In the genomic region with DNA sequence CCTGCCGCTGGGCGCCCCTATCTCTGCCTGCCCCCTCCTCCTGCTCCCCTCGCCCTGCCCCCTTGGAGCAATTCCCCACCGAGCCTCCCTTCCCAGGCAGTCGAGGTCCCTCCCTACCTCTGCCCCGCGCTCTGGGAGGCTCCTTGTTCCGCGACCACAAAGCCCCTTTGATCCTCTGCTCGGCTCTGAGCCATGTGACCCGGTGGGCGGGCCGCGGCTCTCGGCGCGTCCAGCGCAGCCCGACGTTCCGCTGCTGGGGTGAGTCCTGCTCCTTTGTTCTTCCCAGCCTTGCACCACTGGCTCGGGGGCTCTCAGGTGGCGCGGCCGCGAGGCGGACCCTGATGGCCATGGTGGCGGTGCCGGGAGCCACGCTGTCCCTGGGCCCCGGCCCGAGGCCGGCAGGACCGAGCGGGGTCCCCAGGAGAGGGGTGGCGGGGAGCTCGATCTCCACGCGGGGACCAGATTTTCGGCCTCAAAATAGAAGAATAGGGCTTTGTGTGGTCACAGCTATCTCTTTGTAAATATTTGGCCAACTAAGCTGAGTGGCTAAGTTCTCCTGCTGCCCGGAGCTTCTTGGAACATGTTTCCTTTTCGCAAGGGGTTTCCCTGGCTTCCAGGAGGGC, we compare ENCODE assay signal across 8 cellular contexts.
DNase-seq lines count a peak whose midpoint lies in the region; ATAC-seq and TF ChIP-seq lines count a peak whose summit lies in the region.

No MANE protein-coding gene starts in this region.

- H3K27me3 Mint-ChIP-seq in H9 (ENCODE audit: low read depth) = no peaks in the 10 kb centered on the region; the same call in 1 of the 2 replicates

- H2BK120ac ChIP-seq in H9 (ENCODE audit: low read depth, low read length, poor library complexity, severe bottlenecking) = no peak overlapping the region

- no peak overlapping the region for H2BK15ac ChIP-seq in H9 (ENCODE audit: low read depth, low read length)

- H3K79me2 ChIP-seq in H9 (ENCODE audit: insufficient read depth, low read length) (peaks cover 10% of the 10 kb centered on the region; the same call in 1 of the 2 replicates), OCI-LY3 (ENCODE audit: low read length) (peaks cover 17% of the 10 kb centered on the region)

- H3T11ph ChIP-seq in H9 (ENCODE audit: low read length) = no peak overlapping the region

- H2AK5ac ChIP-seq in H9 (ENCODE audit: insufficient read length, low read length) = no peak overlapping the region

- no peak overlapping the region for H3K56ac ChIP-seq in H9 (ENCODE audit: insufficient read length, low read depth, low read length)

- H3K4me3 Mint-ChIP-seq in H9 = peak overlapping the region; percentile 85 to 91

- no peaks in the 10 kb centered on the region for H3K9me3 Mint-ChIP-seq in H9

- H3K18ac ChIP-seq in H9 (ENCODE audit: insufficient read length, low read depth, low read length) = peak overlapping the region; percentile 64

- no peak for TF ChIP-seq CTCF in C4-2B (conservative IDR thresholded peaks at IDR 0.05)
- no peak for TF ChIP-seq CTCF in H9 (conservative IDR thresholded peaks at IDR 0.05)
- TF ChIP-seq CTCF in OCI-LY3 (IDR thresholded peaks at IDR 0.05; ENCODE audit: low read depth, low read length) = no peak

- H2BK20ac ChIP-seq in H9 (ENCODE audit: low read depth, low read length, poor library complexity, severe bottlenecking) = no peak overlapping the region

- peaks cover 18% of the 10 kb centered on the region for H3K23me2 ChIP-seq in H9 (ENCODE audit: insufficient read length, low read depth, low read length, poor library complexity, severe bottlenecking)

- H3K27ac Mint-ChIP-seq in H9 = peak overlapping the region; percentile 90 to 96 (median 91); a peak in 5 of 7 replicates

- peaks cover 3% of the 10 kb centered on the region for H4K20me1 ChIP-seq in H9 (ENCODE audit: control insufficient read depth, insufficient read depth, insufficient read length)
- H4K20me1 ChIP-seq in OCI-LY3 (ENCODE audit: insufficient read depth, low read length) = peaks cover 3% of the 10 kb centered on the region; the same call in 1 of the 2 replicates

- WGBS in H9 (ENCODE audit: extremely low coverage, insufficient read length, low lambda C conversion rate) = no CpG with 5 or more reads among the region's 42 CpGs

- H4K5ac ChIP-seq in H9 (ENCODE audit: insufficient read length, low read depth, low read length) = no peak overlapping the region

- H4K8ac ChIP-seq in H9 (replicated peaks; ENCODE audit: insufficient read length, low read depth, low read length) = no peak overlapping the region

- H3K36me3 Mint-ChIP-seq in H9 (ENCODE audit: insufficient read depth in 1 of 3, low read depth in 3 of 3) = peaks cover 0 to 5% (median 5%) of the 10 kb centered on the region in 3 experiments; a peak in 4 of 7 replicates

- ATAC-seq in GM21447 (IDR thresholded peaks at IDR 0.05; ENCODE audit: unreplicated experiment) = no peak
- no peak for ATAC-seq in GM19023 (IDR thresholded peaks at IDR 0.05; ENCODE audit: unreplicated experiment)

- H2BK12ac ChIP-seq in H9 (ENCODE audit: insufficient read length, low read depth, low read length) = no peak overlapping the region

- H3K4ac ChIP-seq in H9 (ENCODE audit: low read depth, low read length) = peak overlapping the region; percentile 63; the same call in 1 of the 2 replicates

- peak overlapping the region; percentile 16 for H4K91ac ChIP-seq in H9 (ENCODE audit: insufficient read length, low read depth, low read length)

- peak overlapping the region; percentile 85; the same call in 1 of the 2 replicates for H3K14ac ChIP-seq in H9 (ENCODE audit: insufficient read depth, low read length)

- H3K4me2 ChIP-seq in H9 (ENCODE audit: insufficient read depth, insufficient read length, low read length) = peak overlapping the region; percentile 52
- H3K4me2 ChIP-seq in OCI-LY3 (ENCODE audit: low read length) = peak overlapping the region; percentile 98

- no peaks in the 10 kb centered on the region for H3K36me3 ChIP-seq in OCI-LY3 (replicated peaks; ENCODE audit: low read depth, low read length)
- peaks cover 6% of the 10 kb centered on the region for H3K36me3 ChIP-seq in neuron (ENCODE audit: insufficient read depth, low read length)

- DNase-seq in H9 (peak; percentile 95), globus pallidus (ENCODE audit: low spot score) (peak; percentile 91)
- peak in 3 of 4 experiments; percentile 36 to 61 (median 45) for DNase-seq in activated naive CD4-positive, alpha-beta T cell (lab: John Stamatoyannopoulos, UW)

- H3K23ac ChIP-seq in H9 (ENCODE audit: insufficient read length, low read depth, low read length) = no peak overlapping the region

- H2BK5ac ChIP-seq in H9 (ENCODE audit: insufficient read length, low read length) = no peak overlapping the region

- peak overlapping the region; percentile 48 for H3K9ac ChIP-seq in H9 (ENCODE audit: extremely low read depth, insufficient read length, low read length)
- H3K9ac ChIP-seq in OCI-LY3 (ENCODE audit: low read length) = peak overlapping the region; percentile 90

- H3K4me1 Mint-ChIP-seq in H9 = peaks cover 54 to 70% of the 10 kb centered on the region in 2 experiments

- H3K4me3 ChIP-seq in OCI-LY3 (ENCODE audit: low read length) (peak overlapping the region; percentile 97), neuron (ENCODE audit: low read length) (peak overlapping the region; percentile 58)

- H3K27me3 ChIP-seq in H9 (ENCODE audit: insufficient read depth, low read length) (no peaks in the 10 kb centered on the region), OCI-LY3 (ENCODE audit: low read depth, low read length) (no peaks in the 10 kb centered on the region), neuron (ENCODE audit: insufficient read depth, low read length) (no peaks in the 10 kb centered on the region)

- H2AFZ ChIP-seq in H9 (ENCODE audit: low read length) (no peak overlapping the region), OCI-LY3 (ENCODE audit: low read depth, low read length) (peak overlapping the region; percentile 90), neuron (ENCODE audit: low read depth, low read length) (no peak overlapping the region)

- peaks cover 10% of the 10 kb centered on the region for H3K79me1 ChIP-seq in H9 (ENCODE audit: insufficient read depth, low read depth, low read length, poor library complexity, severe bottlenecking)

- H3K27ac ChIP-seq in C4-2B (peak overlapping the region; percentile 74), H9 (ENCODE audit: insufficient read length, low read depth, low read length) (no peak overlapping the region), OCI-LY3 (ENCODE audit: low read length) (no peak overlapping the region)

- H3K4me1 ChIP-seq in H9 (ENCODE audit: insufficient read depth, low read length) = peaks cover 11% of the 10 kb centered on the region; the same call in 1 of the 2 replicates
- H3K4me1 ChIP-seq in OCI-LY3 (ENCODE audit: low read length) = peaks cover 16% of the 10 kb centered on the region
- peaks cover 41% of the 10 kb centered on the region for H3K4me1 ChIP-seq in neuron (ENCODE audit: insufficient read depth, low read length)

- H3K9me3 ChIP-seq in H9 (ENCODE audit: control insufficient read depth, low read depth, low read length) (no peaks in the 10 kb centered on the region), OCI-LY3 (ENCODE audit: insufficient read depth, low read length) (peaks cover 8% of the 10 kb centered on the region; the same call in 1 of the 2 replicates), neuron (ENCODE audit: low read length) (no peaks in the 10 kb centered on the region)

Comparison
In these comparisons a context has a peak if more than half of its experiments do, and no peak if none do; other contexts are left out.
1. DNase-seq: peak in every context shown above with its lines; median percentile 95 in H9; 91 in globus pallidus; 45 in activated naive CD4-positive, alpha-beta T cell.